In genomic region chr4:71261633-71262121, GRCh38 we compare ENCODE assay signal across 16 cellular contexts.
DNase-seq lines count a peak whose midpoint lies in the region; ATAC-seq and TF ChIP-seq lines count a peak whose summit lies in the region.
"Had no signal": no experiment of that assay in that cellular context is flagged by ENCODE, and none has a peak within 500 bp of the region (broad histone marks: within the 10 kb centered on the region; RNA-seq: fewer than 3 reads in every experiment).

No MANE protein-coding gene starts in this region.

- H3K9ac ChIP-seq in Loucy (ENCODE audit: low read depth, low read length, poor library complexity, severe bottlenecking): no peak overlapping the region
- H3K9ac ChIP-seq: neural progenitor cell had no signal

- POLR2A ChIA-PET in activated naive CD8-positive, alpha-beta T cell treated with anti-CD3 and anti-CD28 coated beads, Interleukin-2, amount 10 ng/mL, durations not matched to agents 7 days and 5 days (lab: Charles Lee): no interaction called here

- peaks cover 6% of the 10 kb centered on the region for H3K27me3 Mint-ChIP-seq in activated naive CD8-positive, alpha-beta T cell treated with anti-CD3 and anti-CD28 coated beads, Interleukin-2, amount 10 ng/mL, durations not matched to agents 7 days and 5 days
- no peaks in the 10 kb centered on the region for H3K27me3 Mint-ChIP-seq in activated naive CD8-positive, alpha-beta T cell treated with anti-CD3 and anti-CD28 coated beads for 36 hours

- H3K4me1 Mint-ChIP-seq in activated naive CD8-positive, alpha-beta T cell treated with anti-CD3 and anti-CD28 coated beads, Interleukin-2, amount 10 ng/mL, durations not matched to agents 7 days and 5 days: peaks cover 6% of the 10 kb centered on the region
- H3K4me1 Mint-ChIP-seq in activated naive CD8-positive, alpha-beta T cell treated with anti-CD3 and anti-CD28 coated beads for 36 hours: peaks cover 7% of the 10 kb centered on the region

- no peaks in the 10 kb centered on the region for H3K9me2 ChIP-seq in Loucy (replicated peaks; ENCODE audit: low read depth, low read length)

- H3K4me3 ChIP-seq in Loucy (ENCODE audit: low read length, poor library complexity, severe bottlenecking) (peak overlapping the region; percentile 20), cardiac muscle cell (no peak overlapping the region), tibial artery (no peak overlapping the region)
- H3K4me3 ChIP-seq: breast epithelium, hepatocyte, neural progenitor cell had no signal

- H3K27me3 ChIP-seq in Loucy (ENCODE audit: insufficient read depth, low read length, poor library complexity, severe bottlenecking) (no peaks in the 10 kb centered on the region), cardiac muscle cell (no peaks in the 10 kb centered on the region), tibial artery (no peaks in the 10 kb centered on the region)
- H3K27me3 ChIP-seq: breast epithelium, hepatocyte, neural progenitor cell had no signal

- no peaks in the 10 kb centered on the region for H3K9me3 Mint-ChIP-seq in activated naive CD8-positive, alpha-beta T cell treated with anti-CD3 and anti-CD28 coated beads, Interleukin-2, amount 10 ng/mL, durations not matched to agents 7 days and 5 days
- no peaks in the 10 kb centered on the region for H3K9me3 Mint-ChIP-seq in activated naive CD8-positive, alpha-beta T cell treated with anti-CD3 and anti-CD28 coated beads for 36 hours
- H3K9me3 Mint-ChIP-seq: activated T-cell treated with anti-CD3 and anti-CD28 coated beads, Interleukin-2, amount 50 U/mL, for 72 hours; neural progenitor cell had no signal

- H2AFZ ChIP-seq in Loucy (ENCODE audit: low read length): no peak overlapping the region
- H2AFZ ChIP-seq: hepatocyte, neural progenitor cell had no signal

- peaks cover 7% of the 10 kb centered on the region; the same call in 1 of the 2 replicates for H3K36me3 ChIP-seq in Loucy (ENCODE audit: insufficient read depth, low read length)
- H3K36me3 ChIP-seq in cardiac muscle cell: no peaks in the 10 kb centered on the region
- H3K36me3 ChIP-seq in tibial artery: no peaks in the 10 kb centered on the region
- H3K36me3 ChIP-seq: breast epithelium, neural progenitor cell had no signal

- peak overlapping the region; percentile 19 for H3K27ac Mint-ChIP-seq in activated naive CD8-positive, alpha-beta T cell treated with anti-CD3 and anti-CD28 coated beads, Interleukin-2, amount 10 ng/mL, durations not matched to agents 7 days and 5 days
- no peak overlapping the region for H3K27ac Mint-ChIP-seq in activated naive CD8-positive, alpha-beta T cell treated with anti-CD3 and anti-CD28 coated beads for 36 hours
- H3K27ac Mint-ChIP-seq: activated T-cell treated with anti-CD3 and anti-CD28 coated beads, Interleukin-2, amount 50 U/mL, for 72 hours; neural progenitor cell had no signal

- no peaks in the 10 kb centered on the region for H3F3A ChIP-seq in Loucy (ENCODE audit: low read depth)

- H3K79me2 ChIP-seq in Loucy (ENCODE audit: insufficient read depth, low read length): peaks cover 24% of the 10 kb centered on the region; the same call in 1 of the 2 replicates
- H3K79me2 ChIP-seq: hepatocyte had no signal

- TF ChIP-seq CTCF in Loucy (conservative IDR thresholded peaks at IDR 0.05; ENCODE audit: low read length) (no peak), cardiac muscle cell (IDR thresholded peaks at IDR 0.05; ENCODE audit: low read depth, low read length) (no peak), tibial artery (IDR thresholded peaks at IDR 0.05) (no peak)

- H3K27ac ChIP-seq in cardiac muscle cell (peak overlapping the region; percentile 25), tibial artery (peak overlapping the region; percentile 39 to 53)
- H3K27ac ChIP-seq: breast epithelium, hepatocyte, neural progenitor cell had no signal

- peak overlapping the region; percentile 47 for H3K4me2 ChIP-seq in Loucy (ENCODE audit: low read depth, low read length, poor library complexity, severe bottlenecking)
- H3K4me2 ChIP-seq: hepatocyte, neural progenitor cell had no signal

- ATAC-seq in activated naive CD8-positive, alpha-beta T cell treated with anti-CD3 and anti-CD28 coated beads, Interleukin-2, amount 10 ng/mL, durations not matched to agents 7 days and 5 days (ENCODE audit: low read depth): peak; percentile 65
- ATAC-seq: SK-N-SH treated with all-trans-retinoic acid at 6 μM for 48 hours had no signal

- H3K36me3 Mint-ChIP-seq in activated naive CD8-positive, alpha-beta T cell treated with anti-CD3 and anti-CD28 coated beads, Interleukin-2, amount 10 ng/mL, durations not matched to agents 7 days and 5 days: no peaks in the 10 kb centered on the region
- no peaks in the 10 kb centered on the region for H3K36me3 Mint-ChIP-seq in activated naive CD8-positive, alpha-beta T cell treated with anti-CD3 and anti-CD28 coated beads for 36 hours
- H3K36me3 Mint-ChIP-seq: neural progenitor cell had no signal

- H4K20me1 ChIP-seq in Loucy (ENCODE audit: insufficient read depth, low read length, poor library complexity, severe bottlenecking): peaks cover 4% of the 10 kb centered on the region

- H3K4me3 Mint-ChIP-seq in activated naive CD8-positive, alpha-beta T cell treated with anti-CD3 and anti-CD28 coated beads, Interleukin-2, amount 10 ng/mL, durations not matched to agents 7 days and 5 days: peak overlapping the region; percentile 15
- H3K4me3 Mint-ChIP-seq in activated naive CD8-positive, alpha-beta T cell treated with anti-CD3 and anti-CD28 coated beads for 36 hours: no peak overlapping the region
- H3K4me3 Mint-ChIP-seq: activated T-cell treated with anti-CD3 and anti-CD28 coated beads, Interleukin-2, amount 50 U/mL, for 72 hours; neural progenitor cell had no signal

- no peak for DNase-seq in activated naive CD8-positive, alpha-beta T cell treated with anti-CD3 and anti-CD28 coated beads, Interleukin-2, amount 10 ng/mL, durations not matched to agents 7 days and 5 days
- DNase-seq in activated naive CD8-positive, alpha-beta T cell treated with anti-CD3 and anti-CD28 coated beads for 36 hours: no peak
- peak in 1 of 2 donors; percentile 25 for DNase-seq in cardiac muscle cell (ENCODE audit: low read depth in 1 of 2, low spot score in 1 of 2)
- DNase-seq in tibial artery: no peak
- no peak for DNase-seq in UCSD-AML1 (lab: John Stamatoyannopoulos, UW; ENCODE audit: unreplicated experiment)
- DNase-seq in OCI-M2 (lab: John Stamatoyannopoulos, UW; ENCODE audit: unreplicated experiment): no peak
- DNase-seq in GDM1 (lab: John Stamatoyannopoulos, UW): no peak
- DNase-seq: activated T-cell treated with anti-CD3 and anti-CD28 coated beads, Interleukin-2, amount 50 U/mL, for 72 hours; NCI-H2081; NCI-H82; stimulated activated CD4-positive, alpha-beta T cell treated with anti-CD3 and anti-CD28 coated beads, Interleukin-15, amount 100 ng/mL, for 24 hours had no signal

- H3K9me3 ChIP-seq in Loucy (ENCODE audit: insufficient read depth, low read depth, low read length) (no peaks in the 10 kb centered on the region), cardiac muscle cell (ENCODE audit: low read depth) (no peaks in the 10 kb centered on the region), tibial artery (no peaks in the 10 kb centered on the region)
- H3K9me3 ChIP-seq: breast epithelium had no signal

- intact Hi-C loops in tibial artery (cut with DNase I; ENCODE audit: low total_unique reads): no loop called here

- H3K4me1 ChIP-seq in Loucy (ENCODE audit: insufficient read depth, low read length, poor library complexity, severe bottlenecking) (peaks cover 45% of the 10 kb centered on the region), cardiac muscle cell (ENCODE audit: low read depth) (peaks cover 28% of the 10 kb centered on the region), tibial artery (peaks cover 0 to 49% (median 16%) of the 10 kb centered on the region in 4 donors)
- H3K4me1 ChIP-seq: breast epithelium, neural progenitor cell had no signal
